Comparison of ENCODE assay signal across 8 cellular contexts in genomic region chr2:170714156-170715061, GRCh38. TPM values are rescaled to one million over a fixed set of nuclear protein-coding genes. Genes with fewer than 3 reads are reported as not detected.
DNase-seq lines count a peak whose midpoint lies in the region; ATAC-seq and TF ChIP-seq lines count a peak whose summit lies in the region.

No MANE protein-coding gene starts in this region.

- peak; percentile 89 to 93 for DNase-seq in Caco-2
- peak; percentile 94 for DNase-seq in HuH-7 (ENCODE audit: low spot score)
- no peak for DNase-seq in activated T-helper 1 cell treated with anti-CD3 and anti-CD28 coated beads, Interleukin-12 subunit alpha, Interleukin-12 subunit beta, Interleukin-2, Interleukin-4 antibody, amounts not matched to agents 30 ng/mL and 10 ng/mL and 1 ng/mL, durations not matched to agents 14 hours and 24 hours and 36 hours (ENCODE audit: low spot score)
- DNase-seq in left cardiac atrium = peak; percentile 43
- peak; percentile 64 for DNase-seq in sciatic nerve (ENCODE audit: low spot score)
- no peak for DNase-seq in GOT3 (lab: John Stamatoyannopoulos, UW)

- H3K36me3 Mint-ChIP-seq in Caco-2 (ENCODE audit: insufficient read depth, unreplicated experiment) = peaks cover 64% of the 10 kb centered on the region
- peaks cover 8% of the 10 kb centered on the region for H3K36me3 Mint-ChIP-seq in activated T-helper 1 cell treated with anti-CD3 and anti-CD28 coated beads, Interleukin-12 subunit alpha, Interleukin-12 subunit beta, Interleukin-2, Interleukin-4 antibody, amounts not matched to agents 30 ng/mL and 10 ng/mL and 1 ng/mL, durations not matched to agents 14 hours and 24 hours and 36 hours (ENCODE audit: low read depth)

- POLR2A ChIA-PET in Caco-2 (lab: Charles Lee) = interaction anchor here (1.0 to 1.7 kb wide), 3 partner anchors 26 to 103 kb away, joined by 3 to 10 read pairs (median 4); partner anchors contain the start of genes ERICH2 and GAD1

- H3K27me3 ChIP-seq in Caco-2 (replicated peaks; ENCODE audit: control insufficient read depth, insufficient read depth, low read length) = no peaks in the 10 kb centered on the region

- CTCF ChIA-PET in Caco-2 (lab: Charles Lee) = interaction anchor here (1.7 to 3.0 kb wide), 3 partner anchors 102 to 305 kb away, joined by 5 to 12 read pairs (median 8); partner anchors contain the start of gene GAD1

- intact Hi-C loops in Caco-2 (cut with micrococcal nuclease; ENCODE audit: unreplicated experiment) (loop anchor here (1.0 to 5.0 kb wide), 9 partner anchors 56 to 316 kb away; partner anchors contain the start of genes ERICH2 and GORASP2), left cardiac atrium (cut with DNase I) (no loop called here), sciatic nerve (cut with DNase I) (no loop called here)
- intact Hi-C loops in activated T-helper 1 cell treated with anti-CD3 and anti-CD28 coated beads, Interleukin-12 subunit alpha, Interleukin-12 subunit beta, Interleukin-2, Interleukin-4 antibody, amounts not matched to agents 30 ng/mL and 10 ng/mL and 1 ng/mL, durations not matched to agents 14 hours and 24 hours and 36 hours (cut with micrococcal nuclease) = loop anchor here (1.0 to 10.0 kb wide), 4 partner anchors 101 to 1388 kb away; partner anchors contain the start of gene DLX2

- peak; percentile 60 to 74 for ATAC-seq in left cardiac atrium
- ATAC-seq in sciatic nerve = peak; percentile 69
- no peak for ATAC-seq in GM19324 (IDR thresholded peaks at IDR 0.05; ENCODE audit: low FRiP score, unreplicated experiment)
- no peak for ATAC-seq in GM18909 (IDR thresholded peaks at IDR 0.05; ENCODE audit: poor library complexity, unreplicated experiment)

- no TSS peak for BruUV-seq in Caco-2 (replicated peaks; lab: Mats Ljungman, UMichigan)

- no peaks in the 10 kb centered on the region for H3K9me3 ChIP-seq in Caco-2

- H3K36me3 ChIP-seq in Caco-2 (ENCODE audit: control insufficient read depth, insufficient read depth, low read length) = no peaks in the 10 kb centered on the region

- peak overlapping the region; percentile 84 for H3K27ac Mint-ChIP-seq in Caco-2 (ENCODE audit: unreplicated experiment)
- peak overlapping the region; percentile 37 for H3K27ac Mint-ChIP-seq in activated T-helper 1 cell treated with anti-CD3 and anti-CD28 coated beads, Interleukin-12 subunit alpha, Interleukin-12 subunit beta, Interleukin-2, Interleukin-4 antibody, amounts not matched to agents 30 ng/mL and 10 ng/mL and 1 ng/mL, durations not matched to agents 14 hours and 24 hours and 36 hours

- no peak for TF ChIP-seq CTCF in Caco-2 (IDR thresholded peaks at IDR 0.05; ENCODE audit: insufficient read depth in 1 of 2, low read depth in 1 of 2, low read length in 1 of 2, severe bottlenecking in 1 of 2, unreplicated experiment in 1 of 2)

- H3K4me1 Mint-ChIP-seq in Caco-2 (ENCODE audit: low read depth, unreplicated experiment) = peaks cover 11% of the 10 kb centered on the region
- H3K4me1 Mint-ChIP-seq in activated T-helper 1 cell treated with anti-CD3 and anti-CD28 coated beads, Interleukin-12 subunit alpha, Interleukin-12 subunit beta, Interleukin-2, Interleukin-4 antibody, amounts not matched to agents 30 ng/mL and 10 ng/mL and 1 ng/mL, durations not matched to agents 14 hours and 24 hours and 36 hours (ENCODE audit: low read depth) = peaks cover 31% of the 10 kb centered on the region

- H3K4me1 ChIP-seq in Caco-2 = peaks cover 9% of the 10 kb centered on the region; the same call in 1 of the 2 replicates

- peak overlapping the region; percentile 100 for H3K4me3 Mint-ChIP-seq in Caco-2 (ENCODE audit: unreplicated experiment)
- peak overlapping the region; percentile 78 for H3K4me3 Mint-ChIP-seq in activated T-helper 1 cell treated with anti-CD3 and anti-CD28 coated beads, Interleukin-12 subunit alpha, Interleukin-12 subunit beta, Interleukin-2, Interleukin-4 antibody, amounts not matched to agents 30 ng/mL and 10 ng/mL and 1 ng/mL, durations not matched to agents 14 hours and 24 hours and 36 hours

- peaks cover 12% of the 10 kb centered on the region for H3K9me3 Mint-ChIP-seq in Caco-2 (ENCODE audit: unreplicated experiment)
- H3K9me3 Mint-ChIP-seq in activated T-helper 1 cell treated with anti-CD3 and anti-CD28 coated beads, Interleukin-12 subunit alpha, Interleukin-12 subunit beta, Interleukin-2, Interleukin-4 antibody, amounts not matched to agents 30 ng/mL and 10 ng/mL and 1 ng/mL, durations not matched to agents 14 hours and 24 hours and 36 hours = no peaks in the 10 kb centered on the region

- H3K4me3 ChIP-seq in Caco-2 (ENCODE audit: low read depth, low read length) = peak overlapping the region; percentile 62

- H3K27me3 Mint-ChIP-seq in Caco-2 (ENCODE audit: insufficient read depth, unreplicated experiment) = no peaks in the 10 kb centered on the region
- peaks cover 73% of the 10 kb centered on the region for H3K27me3 Mint-ChIP-seq in activated T-helper 1 cell treated with anti-CD3 and anti-CD28 coated beads, Interleukin-12 subunit alpha, Interleukin-12 subunit beta, Interleukin-2, Interleukin-4 antibody, amounts not matched to agents 30 ng/mL and 10 ng/mL and 1 ng/mL, durations not matched to agents 14 hours and 24 hours and 36 hours (ENCODE audit: insufficient read depth)

RNA-seq across cellular contexts. Expression of gene SP5, which starts 0.7 kb away (rescaled TPM):
- total RNA-seq in Caco-2 (2022) (149 and 161 TPM in 2 replicates), left cardiac atrium (under 1 TPM in 1 of 2 donors, not detected in 1; 0.16 TPM), sciatic nerve (2.4 TPM)
- total RNA-seq in activated T-helper 1 cell treated with anti-CD3 and anti-CD28 coated beads, Interleukin-12 subunit alpha, Interleukin-12 subunit beta, Interleukin-2, Interleukin-4 antibody, amounts not matched to agents 30 ng/mL and 10 ng/mL and 1 ng/mL, durations not matched to agents 14 hours and 24 hours and 36 hours = not detected in 2 replicates

RNA-seq across cellular contexts. Expression of gene ERICH2, which starts 55.8 kb away (rescaled TPM):
- 3.1 and 3.3 TPM in 2 replicates for total RNA-seq in Caco-2 (2022)
- total RNA-seq in activated T-helper 1 cell treated with anti-CD3 and anti-CD28 coated beads, Interleukin-12 subunit alpha, Interleukin-12 subunit beta, Interleukin-2, Interleukin-4 antibody, amounts not matched to agents 30 ng/mL and 10 ng/mL and 1 ng/mL, durations not matched to agents 14 hours and 24 hours and 36 hours = not detected in 2 replicates
- 1 to 10 TPM; 1.2 TPM for total RNA-seq in left cardiac atrium
- total RNA-seq in sciatic nerve = 0.85 TPM

Comparison
In these comparisons a context has a peak if more than half of its experiments do, and no peak if none do; other contexts are left out.
1. DNase-seq: peak in Caco-2 (2 of 2), HuH-7 (single experiment), left cardiac atrium (single experiment) and sciatic nerve (single experiment); none in activated T-helper 1 cell treated with anti-CD3 and anti-CD28 coated beads, Interleukin-12 subunit alpha, Interleukin-12 subunit beta, Interleukin-2, Interleukin-4 antibody, amounts not matched to agents 30 ng/mL and 10 ng/mL and 1 ng/mL, durations not matched to agents 14 hours and 24 hours and 36 hours (single experiment) and GOT3 (single experiment).
2. ATAC-seq: peak in left cardiac atrium (2 of 2) and sciatic nerve (single experiment); none in GM19324 (single experiment) and GM18909 (single experiment).
3. RNA of gene SP5, which starts 0.7 kb away (total RNA-seq): 149 to 161 TPM in Caco-2; 2.4 TPM in sciatic nerve (single experiment), 0.16 TPM in left cardiac atrium and not detected in activated T-helper 1 cell treated with anti-CD3 and anti-CD28 coated beads, Interleukin-12 subunit alpha, Interleukin-12 subunit beta, Interleukin-2, Interleukin-4 antibody, amounts not matched to agents 30 ng/mL and 10 ng/mL and 1 ng/mL, durations not matched to agents 14 hours and 24 hours and 36 hours; every median in the first group is over 10 times any median in the second.
4. intact Hi-C loops: an anchor here in Caco-2 (1.0 to 5.0 kb wide) and activated T-helper 1 cell treated with anti-CD3 and anti-CD28 coated beads, Interleukin-12 subunit alpha, Interleukin-12 subunit beta, Interleukin-2, Interleukin-4 antibody, amounts not matched to agents 30 ng/mL and 10 ng/mL and 1 ng/mL, durations not matched to agents 14 hours and 24 hours and 36 hours (1.0 to 10.0 kb wide); none called in left cardiac atrium and sciatic nerve.